32 cellular contexts compared by ENCODE assay signal in the genomic region with DNA sequence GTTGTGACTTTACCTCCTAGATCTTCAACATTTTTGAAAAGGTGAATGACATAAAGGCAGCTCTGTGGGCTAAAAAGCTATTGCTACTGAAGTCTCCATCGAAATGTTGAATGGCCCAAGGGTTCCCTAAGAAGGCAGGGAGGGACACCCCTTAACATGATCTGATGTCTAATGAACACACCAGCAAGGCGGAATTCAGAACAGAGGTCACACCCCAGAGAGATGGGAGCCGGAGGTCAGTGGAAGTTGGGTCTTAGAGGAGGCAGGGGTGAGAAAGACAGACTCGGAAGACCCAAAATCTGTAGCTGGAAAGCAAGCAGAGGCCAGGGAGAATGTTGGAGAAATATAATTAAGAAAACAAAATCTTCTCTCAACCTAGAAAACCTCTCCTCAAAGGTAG.
"Had no signal": no experiment of that assay in that cellular context is flagged by ENCODE, and none has a peak within 500 bp of the region (broad histone marks: within the 10 kb centered on the region; RNA-seq: fewer than 3 reads in every experiment).

No MANE protein-coding gene starts in this region.

- H3K27me3 Mint-ChIP-seq: activated naive CD8-positive, alpha-beta T cell treated with anti-CD3 and anti-CD28 coated beads, Interleukin-2, amount 10 ng/mL, durations not matched to agents 7 days and 5 days had no signal

- H3K4me1 ChIP-seq: colonic mucosa, gastrocnemius medialis, pancreas, psoas muscle had no signal

- H3K4me3 ChIP-seq: ascending aorta, cardiac muscle cell, colonic mucosa, gastrocnemius medialis, pancreas, psoas muscle, sigmoid colon, thoracic aorta, upper lobe of left lung had no signal

- H3K9me3 Mint-ChIP-seq: activated CD4-positive, alpha-beta memory T cell treated with anti-CD3 and anti-CD28 coated beads for 36 hours; activated CD4-positive, alpha-beta T cell treated with anti-CD3 and anti-CD28 coated beads, Interleukin-2, amount 10 ng/mL, durations not matched to agents 24 days and 14 days; activated naive CD4-positive, alpha-beta T cell treated with anti-CD3 and anti-CD28 coated beads, Interleukin-2, amount 10 ng/mL, durations not matched to agents 7 days and 5 days; activated naive CD8-positive, alpha-beta T cell treated with anti-CD3 and anti-CD28 coated beads, Interleukin-2, amount 10 ng/mL, durations not matched to agents 7 days and 5 days; brain; memory B cell; natural killer cell; stimulated activated effector memory CD8-positive, alpha-beta T cell treated with anti-CD3 and anti-CD28 coated beads, Interleukin-12 subunit alpha, Interleukin-12 subunit beta, amount 100 ng/mL, for 72 hours; stimulated activated naive CD8-positive, alpha-beta T cell treated with anti-CD3 and anti-CD28 coated beads, Interleukin-15, Interleukin-2, amounts not matched to agents 100 ng/mL and 50 ng/mL, for 24 hours; T-helper 1 cell treated with Interleukin-12 subunit alpha and Interleukin-12 subunit beta and Interleukin-4 antibody, amounts not matched to agents 30 μg/mL and 1 μg/mL, for 36 hours had no signal

- ATAC-seq: gastrocnemius medialis; left colon; natural killer cell; pancreas; psoas muscle; stimulated activated effector memory CD8-positive, alpha-beta T cell treated with anti-CD3 and anti-CD28 coated beads, Interleukin-12 subunit alpha, Interleukin-12 subunit beta, amount 100 ng/mL, for 72 hours had no signal

- H3K27ac Mint-ChIP-seq: activated CD4-positive, alpha-beta memory T cell treated with anti-CD3 and anti-CD28 coated beads for 36 hours; activated CD4-positive, alpha-beta T cell treated with anti-CD3 and anti-CD28 coated beads, Interleukin-2, amount 10 ng/mL, durations not matched to agents 24 days and 14 days; activated naive CD4-positive, alpha-beta T cell treated with anti-CD3 and anti-CD28 coated beads, Interleukin-2, amount 10 ng/mL, durations not matched to agents 7 days and 5 days; activated naive CD8-positive, alpha-beta T cell treated with anti-CD3 and anti-CD28 coated beads, Interleukin-2, amount 10 ng/mL, durations not matched to agents 7 days and 5 days; memory B cell; natural killer cell; stimulated activated effector memory CD8-positive, alpha-beta T cell treated with anti-CD3 and anti-CD28 coated beads, Interleukin-12 subunit alpha, Interleukin-12 subunit beta, amount 100 ng/mL, for 72 hours; stimulated activated naive CD8-positive, alpha-beta T cell treated with anti-CD3 and anti-CD28 coated beads, Interleukin-15, Interleukin-2, amounts not matched to agents 100 ng/mL and 50 ng/mL, for 24 hours; T-helper 1 cell treated with Interleukin-12 subunit alpha and Interleukin-12 subunit beta and Interleukin-4 antibody, amounts not matched to agents 30 μg/mL and 1 μg/mL, for 36 hours had no signal

- H3K27me3 ChIP-seq: ascending aorta, cardiac muscle cell, colonic mucosa, gastrocnemius medialis, pancreas, upper lobe of left lung had no signal

- DNase-seq: activated CD4-positive, alpha-beta memory T cell treated with anti-CD3 and anti-CD28 coated beads for 36 hours; activated CD4-positive, alpha-beta T cell treated with anti-CD3 and anti-CD28 coated beads, Interleukin-2, amount 10 ng/mL, durations not matched to agents 24 days and 14 days; activated CD4-positive, CD25-positive, alpha-beta regulatory T cell treated with anti-CD3 and anti-CD28 coated beads, Interleukin-2, amount 50 U/mL, for 72 hours; activated gamma-delta T cell; activated naive CD4-positive, alpha-beta T cell treated with anti-CD3 and anti-CD28 coated beads, Interleukin-2, amount 10 ng/mL, durations not matched to agents 7 days and 5 days; activated naive CD8-positive, alpha-beta T cell treated with anti-CD3 and anti-CD28 coated beads, Interleukin-2, amount 10 ng/mL, durations not matched to agents 7 days and 5 days; activated T-cell treated with anti-CD3 and anti-CD28 coated beads for 4 hours; cerebellar nuclear complex; colonic mucosa; effector CD8-positive, alpha-beta T cell; gastrocnemius medialis; glutamatergic neuron; kidney; left colon; natural killer cell; pancreas; psoas muscle; sigmoid colon; small intestine; stimulated activated CD4-positive, alpha-beta T cell treated with anti-CD3 and anti-CD28 coated beads, Interleukin-4, amount 100 ng/mL, for 24 hours; T-helper 9 cell; upper lobe of left lung had no signal

- H3K36me3 ChIP-seq: ascending aorta, cardiac muscle cell, colonic mucosa, gastrocnemius medialis, neutrophil, pancreas, sigmoid colon, thoracic aorta, upper lobe of left lung had no signal

- H3K4me1 Mint-ChIP-seq: activated CD4-positive, alpha-beta T cell treated with anti-CD3 and anti-CD28 coated beads, Interleukin-2, amount 10 ng/mL, durations not matched to agents 24 days and 14 days; activated naive CD4-positive, alpha-beta T cell treated with anti-CD3 and anti-CD28 coated beads, Interleukin-2, amount 10 ng/mL, durations not matched to agents 7 days and 5 days; activated naive CD8-positive, alpha-beta T cell treated with anti-CD3 and anti-CD28 coated beads, Interleukin-2, amount 10 ng/mL, durations not matched to agents 7 days and 5 days; memory B cell; natural killer cell; stimulated activated effector memory CD8-positive, alpha-beta T cell treated with anti-CD3 and anti-CD28 coated beads, Interleukin-12 subunit alpha, Interleukin-12 subunit beta, amount 100 ng/mL, for 72 hours had no signal

- H3K27ac ChIP-seq: ascending aorta, cardiac muscle cell, colonic mucosa, gastrocnemius medialis, neutrophil, pancreas, psoas muscle, sigmoid colon, thoracic aorta, upper lobe of left lung, VCaP had no signal

- H3K9me3 ChIP-seq: ascending aorta, colonic mucosa, gastrocnemius medialis, neutrophil, pancreas, psoas muscle, sigmoid colon, thoracic aorta, upper lobe of left lung had no signal

- H3K36me3 Mint-ChIP-seq: activated CD4-positive, alpha-beta memory T cell treated with anti-CD3 and anti-CD28 coated beads for 36 hours; activated naive CD4-positive, alpha-beta T cell treated with anti-CD3 and anti-CD28 coated beads, Interleukin-2, amount 10 ng/mL, durations not matched to agents 7 days and 5 days; activated naive CD8-positive, alpha-beta T cell treated with anti-CD3 and anti-CD28 coated beads, Interleukin-2, amount 10 ng/mL, durations not matched to agents 7 days and 5 days; brain; memory B cell; natural killer cell; stimulated activated effector memory CD8-positive, alpha-beta T cell treated with anti-CD3 and anti-CD28 coated beads, Interleukin-12 subunit alpha, Interleukin-12 subunit beta, amount 100 ng/mL, for 72 hours had no signal

- H3K4me3 Mint-ChIP-seq: activated CD4-positive, alpha-beta memory T cell treated with anti-CD3 and anti-CD28 coated beads for 36 hours; activated CD4-positive, alpha-beta T cell treated with anti-CD3 and anti-CD28 coated beads, Interleukin-2, amount 10 ng/mL, durations not matched to agents 24 days and 14 days; activated naive CD4-positive, alpha-beta T cell treated with anti-CD3 and anti-CD28 coated beads, Interleukin-2, amount 10 ng/mL, durations not matched to agents 7 days and 5 days; activated naive CD8-positive, alpha-beta T cell treated with anti-CD3 and anti-CD28 coated beads, Interleukin-2, amount 10 ng/mL, durations not matched to agents 7 days and 5 days; memory B cell; natural killer cell; stimulated activated effector memory CD8-positive, alpha-beta T cell treated with anti-CD3 and anti-CD28 coated beads, Interleukin-12 subunit alpha, Interleukin-12 subunit beta, amount 100 ng/mL, for 72 hours; stimulated activated naive CD8-positive, alpha-beta T cell treated with anti-CD3 and anti-CD28 coated beads, Interleukin-15, Interleukin-2, amounts not matched to agents 100 ng/mL and 50 ng/mL, for 24 hours; T-helper 1 cell treated with Interleukin-12 subunit alpha and Interleukin-12 subunit beta and Interleukin-4 antibody, amounts not matched to agents 30 μg/mL and 1 μg/mL, for 36 hours had no signal
